ENCODE assay signal across 26 cellular contexts in genomic region chr2:200023570-200023969, GRCh38.
"Had no signal": no experiment of that assay in that cellular context is flagged by ENCODE, and none has a peak within 500 bp of the region (broad histone marks: within the 10 kb centered on the region; RNA-seq: fewer than 3 reads in every experiment).

No MANE protein-coding gene starts in this region.

- H3K9me3 Mint-ChIP-seq: dendritic cell treated with granulocyte-macrophage colony-stimulating factor and Interleukin-4, amounts not matched to agents 40 ng/mL and 50 ng/mL, for 4 days; effector memory CD8-positive, alpha-beta T cell had no signal

- H3K36me3 ChIP-seq: colonic mucosa, esophagus squamous epithelium, gastrocnemius medialis, left lung, lower lobe of right lung had no signal

- FAIRE-seq: endometrium, kidney had no signal

- H3K4me3 ChIP-seq: colonic mucosa, esophagus squamous epithelium, gastrocnemius medialis, left lung, lower lobe of right lung, mucosa of descending colon had no signal

- H3K27me3 ChIP-seq: colonic mucosa, esophagus squamous epithelium, gastrocnemius medialis, left lung had no signal

- DNase-seq: cerebellar nuclear complex; colonic mucosa; cortex of kidney; effector CD8-positive, alpha-beta T cell; effector memory CD8-positive, alpha-beta T cell; endodermal cell; erythroblast; esophagus squamous epithelium; foreskin fibroblast; foreskin melanocyte; gastrocnemius medialis; glutamatergic neuron; head of caudate nucleus; hippocampal formation; islet precursor cell; kidney; kidney glomerular epithelial cell; left lung; lower lobe of right lung; mesenchymal stem cell; mucosa of descending colon had no signal

- H3K9me3 ChIP-seq: colonic mucosa, esophagus squamous epithelium, gastrocnemius medialis, left lung, lower lobe of right lung, mucosa of descending colon had no signal

- ATAC-seq: effector memory CD8-positive, alpha-beta T cell; esophagus mucosa; gastrocnemius medialis; left lung; lower lobe of right lung; mucosa of descending colon had no signal

- H3K4me1 ChIP-seq: colonic mucosa, esophagus squamous epithelium, left lung, lower lobe of right lung had no signal

- H3K4me1 Mint-ChIP-seq: endodermal cell, mesothelial cell of epicardium had no signal

- H3K27ac Mint-ChIP-seq: dendritic cell treated with granulocyte-macrophage colony-stimulating factor and Interleukin-4, amounts not matched to agents 40 ng/mL and 50 ng/mL, for 4 days; endodermal cell; mesothelial cell of epicardium had no signal

- H3K4me3 Mint-ChIP-seq: dendritic cell treated with granulocyte-macrophage colony-stimulating factor and Interleukin-4, amounts not matched to agents 40 ng/mL and 50 ng/mL, for 4 days; effector memory CD8-positive, alpha-beta T cell; endodermal cell; mesothelial cell of epicardium had no signal

- H3K27ac ChIP-seq: colonic mucosa, epithelial cell of prostate, esophagus squamous epithelium, gastrocnemius medialis, left lung, lower lobe of right lung had no signal
